Comparison of ENCODE assay signal across 14 cellular contexts in genomic region chr10:71982269-71983178, GRCh38. TPM values are rescaled to one million over a fixed set of nuclear protein-coding genes. Genes with fewer than 3 reads are reported as not detected.
DNase-seq lines count a peak whose midpoint lies in the region; ATAC-seq and TF ChIP-seq lines count a peak whose summit lies in the region.
"Had no signal": no experiment of that assay in that cellular context is flagged by ENCODE, and none has a peak within 500 bp of the region (broad histone marks: within the 10 kb centered on the region; RNA-seq: fewer than 3 reads in every experiment).

No MANE protein-coding gene starts in this region.

- H4K20me1 ChIP-seq in mammary epithelial cell (ENCODE audit: insufficient read depth, low read length), result no peaks in the 10 kb centered on the region

- dilution Hi-C loops in mammary epithelial cell (cut with HindIII; ENCODE audit: low sequenced_read_pairs), result no loop called here

- peaks cover 4% of the 10 kb centered on the region for H3K27me3 Mint-ChIP-seq in nephron (ENCODE audit: low read depth)
- no peaks in the 10 kb centered on the region for H3K27me3 Mint-ChIP-seq in naive thymus-derived CD8-positive, alpha-beta T cell

- CTCF ChIA-PET in mammary epithelial cell (lab: Charles Lee; ENCODE audit: low non-redundant PET), result no interaction called here

- no peaks in the 10 kb centered on the region for H3K9me3 Mint-ChIP-seq in nephron
- H3K9me3 Mint-ChIP-seq in naive thymus-derived CD8-positive, alpha-beta T cell, result no peaks in the 10 kb centered on the region

- H3K9ac ChIP-seq in mammary epithelial cell (ENCODE audit: insufficient read depth, low read length), result no peak overlapping the region

- TF ChIP-seq POLR2A in transverse colon (IDR thresholded peaks at IDR 0.05), result no peak

- peaks cover 82% of the 10 kb centered on the region for H3K4me1 Mint-ChIP-seq in nephron
- peaks cover 0 to 6% (median 2%) of the 10 kb centered on the region in 4 donors for H3K4me1 Mint-ChIP-seq in naive thymus-derived CD8-positive, alpha-beta T cell

- H3K27ac ChIP-seq in heart right ventricle (peak overlapping the region in 8 of 10 donors; percentile 2 to 86 (median 76)), mammary epithelial cell (ENCODE audit: insufficient read depth, low read depth, low read length) (peak overlapping the region; percentile 68), transverse colon (peak overlapping the region; percentile 66 to 85 (median 83))
- H3K27ac ChIP-seq: VCaP had no signal

- DNase-seq in heart right ventricle (no peak), Right ventricle myocardium inferior (ENCODE audit: missing footprints) (no peak), mammary epithelial cell (no peak), transverse colon (no peak)
- DNase-seq in naive thymus-derived CD8-positive, alpha-beta T cell, result no peak
- DNase-seq: activated T-cell treated with anti-CD3 and anti-CD28 coated beads for 4 hours, amniotic stem cell, NCI-H1092 treated with DMSO at 0.1 percent for 48 hours, NCI-H526 had no signal

- H3K79me2 ChIP-seq in mammary epithelial cell (ENCODE audit: insufficient read depth, low read length), result peaks cover 100% of the 10 kb centered on the region

- H3K27me3 ChIP-seq in heart right ventricle, result no peaks in the 10 kb centered on the region
- no peaks in the 10 kb centered on the region for H3K27me3 ChIP-seq in mammary epithelial cell (ENCODE audit: insufficient read depth, low read length)
- H3K27me3 ChIP-seq in transverse colon, result no peaks in the 10 kb centered on the region

- H2AFZ ChIP-seq in mammary epithelial cell (ENCODE audit: low read depth, low read length), result no peak overlapping the region

- in situ Hi-C loops in mammary epithelial cell (cut with MboI; ENCODE audit: low sequenced_read_pairs in 2 of 2), result no loop called here
- in situ Hi-C loops in transverse colon (cut with MboI; ENCODE audit: low pct_ligation_motif_present in 1 of 4, low pct_unique_long_range_greater_than_20kb in 1 of 4, low sequenced_read_pairs in 3 of 4), result no loop called here

- H3K4me3 ChIP-seq in heart right ventricle (no peak overlapping the region), mammary epithelial cell (replicated peaks in 1 of 3; ENCODE audit: insufficient read depth in 1 of 3, low read depth in 2 of 3, low read length in 3 of 3) (no peak overlapping the region), transverse colon (no peak overlapping the region)
- H3K4me3 ChIP-seq: A549 had no signal

- no peak overlapping the region for H3K4me3 Mint-ChIP-seq in nephron
- no peak overlapping the region for H3K4me3 Mint-ChIP-seq in naive thymus-derived CD8-positive, alpha-beta T cell

- no peak for ATAC-seq in heart right ventricle
- no peak for ATAC-seq in Right ventricle myocardium inferior
- no peak for ATAC-seq in GM18498 (IDR thresholded peaks at IDR 0.05; ENCODE audit: unreplicated experiment)
- ATAC-seq in naive thymus-derived CD8-positive, alpha-beta T cell, result no peak
- no peak for ATAC-seq in HG03354 (IDR thresholded peaks at IDR 0.05; ENCODE audit: poor library complexity, severe bottlenecking, unreplicated experiment)
- ATAC-seq: A549 had no signal

- POLR2A ChIA-PET in naive thymus-derived CD8-positive, alpha-beta T cell (lab: Charles Lee), result no interaction called here

- intact Hi-C loops in heart right ventricle (cut with DNase I), result no loop called here
- intact Hi-C loops in Right ventricle myocardium inferior (cut with DNase I), result no loop called here
- intact Hi-C loops in mammary epithelial cell (cut with micrococcal nuclease), result no loop called here
- intact Hi-C loops in transverse colon (cut with DNase I; ENCODE audit: low total_unique reads), result no loop called here

- peak overlapping the region; percentile 80 to 98 (median 94) for H3K27ac Mint-ChIP-seq in nephron
- peak overlapping the region in 1 of 10 donors; percentile 2 for H3K27ac Mint-ChIP-seq in naive thymus-derived CD8-positive, alpha-beta T cell

- H3K4me2 ChIP-seq in mammary epithelial cell (ENCODE audit: insufficient read depth, low read depth, low read length), result no peak overlapping the region
- H3K4me2 ChIP-seq: A549 had no signal

- WGBS in heart right ventricle, 2 donors, result 69 to 75% methylated on average over 10 of the region's 10 CpGs
- 68% methylated on average over 7 of the region's 10 CpGs for WGBS in mammary epithelial cell (ENCODE audit: low coverage, missing lambda C conversion rate)
- 76 to 82% methylated on average over 8 to 10 of the region's 10 CpGs for WGBS in transverse colon (ENCODE audit: low coverage in 1 of 2), 2 donors

- peaks cover 3% of the 10 kb centered on the region for H3K36me3 Mint-ChIP-seq in nephron (ENCODE audit: low read depth)
- no peaks in the 10 kb centered on the region for H3K36me3 Mint-ChIP-seq in naive thymus-derived CD8-positive, alpha-beta T cell

- no peaks in the 10 kb centered on the region for H3K9me3 ChIP-seq in heart right ventricle
- no peaks in the 10 kb centered on the region for H3K9me3 ChIP-seq in mammary epithelial cell (replicated peaks; ENCODE audit: insufficient read depth, low read length)
- H3K9me3 ChIP-seq in transverse colon, result no peaks in the 10 kb centered on the region
- H3K9me3 ChIP-seq: A549 had no signal

- no TSS peak for BruUV-seq in mammary epithelial cell (replicated peaks; lab: Mats Ljungman, UMichigan)

- TF ChIP-seq EP300 in transverse colon (IDR thresholded peaks at IDR 0.05; ENCODE audit: low read depth), result no peak

- TF ChIP-seq CTCF in heart right ventricle (IDR thresholded peaks at IDR 0.05) (no peak), mammary epithelial cell (conservative IDR thresholded peaks at IDR 0.05 in 1 of 2, IDR thresholded peaks at IDR 0.05 in 1 of 2; ENCODE audit: extremely low read depth in 1 of 2, insufficient read depth in 1 of 2, low read depth in 1 of 2, low read length in 2 of 2) (no peak), nephron (IDR thresholded peaks at IDR 0.05; ENCODE audit: unreplicated experiment in 3 of 3) (no peak), transverse colon (IDR thresholded peaks at IDR 0.05) (no peak)

- no peaks in the 10 kb centered on the region for H3K36me3 ChIP-seq in heart right ventricle
- H3K36me3 ChIP-seq in mammary epithelial cell (ENCODE audit: insufficient read depth, low read length), result peaks cover 6% of the 10 kb centered on the region
- no peaks in the 10 kb centered on the region for H3K36me3 ChIP-seq in transverse colon

- H3K4me1 ChIP-seq in heart right ventricle, result peaks cover 66 to 100% (median 98%) of the 10 kb centered on the region in 9 donors
- peaks cover 50% of the 10 kb centered on the region for H3K4me1 ChIP-seq in mammary epithelial cell (ENCODE audit: insufficient read depth, low read length)
- peaks cover 41 to 68% (median 45%) of the 10 kb centered on the region in 4 donors for H3K4me1 ChIP-seq in transverse colon

RNA-seq across cellular contexts. Expression of gene CHST3, which starts 18.3 kb away (rescaled TPM):
- 10 to 100 TPM; 14.5 to 28.7 (median 21.3) TPM for total RNA-seq in heart right ventricle
- 10 to 100 TPM in 1 of 2 donors, 1 to 10 TPM in 1; 6.3 to 12.0 TPM for polyA plus RNA-seq in heart right ventricle
- total RNA-seq in Right ventricle myocardium inferior, result 18.1 TPM
- 10 to 100 TPM; 32.4 to 85.0 TPM for total RNA-seq in mammary epithelial cell
- polyA plus RNA-seq in mammary epithelial cell, result 18.1 TPM
- 35.7 TPM for polyA minus RNA-seq in mammary epithelial cell
- 10 to 100 TPM in 1 of 4 donors, 1 to 10 TPM in 3; 1.6 to 10.5 (median 3.9) TPM for total RNA-seq in transverse colon
- total RNA-seq in naive thymus-derived CD8-positive, alpha-beta T cell, result not detected
- polyA plus RNA-seq in naive thymus-derived CD8-positive, alpha-beta T cell, result not detected
